ENCODE assay signal across 27 cellular contexts in genomic region chr9:16414451-16414850, GRCh38.
A peak's percentile ranks its signal among the peaks of the same experiment; 100 is the strongest.
DNase-seq lines count a peak whose midpoint lies in the region; ATAC-seq and TF ChIP-seq lines count a peak whose summit lies in the region.
"Had no signal": no experiment of that assay in that cellular context is flagged by ENCODE, and none has a peak within 500 bp of the region (broad histone marks: within the 10 kb centered on the region; RNA-seq: fewer than 3 reads in every experiment).

No MANE protein-coding gene starts in this region.

- H3K4me3 ChIP-seq in left ventricle myocardium inferior = no peak overlapping the region
- no peak overlapping the region for H3K4me3 ChIP-seq in RWPE2 (ENCODE audit: severe bottlenecking)
- no peak overlapping the region for H3K4me3 ChIP-seq in transverse colon
- H3K4me3 ChIP-seq: BLaER1 treated with 17β-estradiol and CSF1 and Interleukin-3, amounts not matched to agents 10 nM and 100 nM; GM12878; right atrium auricular region; upper lobe of left lung had no signal

- H3K27me3 Mint-ChIP-seq in stimulated activated memory B cell treated with anti-CD40 and anti-IgM and Interleukin-4, amounts not matched to agents 10 μg/mL and 1 μg/mL and 100 μg/mL, for 72 hours = no peaks in the 10 kb centered on the region
- no peaks in the 10 kb centered on the region for H3K27me3 Mint-ChIP-seq in activated CD8-positive, alpha-beta T cell treated with anti-CD3 and anti-CD28 coated beads for 36 hours

- WGBS in transverse colon (ENCODE audit: low coverage in 1 of 2), 2 donors = 50 to 55% methylated on average over 3 of the region's 3 CpGs

- H3K4me1 ChIP-seq in left ventricle myocardium inferior (peaks cover 14% of the 10 kb centered on the region), RWPE2 (ENCODE audit: insufficient read depth, poor library complexity, severe bottlenecking) (peaks cover 24% of the 10 kb centered on the region), transverse colon (peaks cover 3 to 24% (median 5%) of the 10 kb centered on the region in 4 donors)
- H3K4me1 ChIP-seq: parathyroid adenoma, right atrium auricular region had no signal

- TF ChIP-seq EP300 in transverse colon (IDR thresholded peaks at IDR 0.05; ENCODE audit: low read depth) = no peak

- H3K4me3 Mint-ChIP-seq in stimulated activated memory B cell treated with anti-CD40 and anti-IgM and Interleukin-4, amounts not matched to agents 10 μg/mL and 1 μg/mL and 100 μg/mL, for 72 hours = no peak overlapping the region
- H3K4me3 Mint-ChIP-seq in activated CD8-positive, alpha-beta T cell treated with anti-CD3 and anti-CD28 coated beads for 36 hours = no peak overlapping the region
- H3K4me3 Mint-ChIP-seq: activated naive CD8-positive, alpha-beta T cell treated with anti-CD3 and anti-CD28 coated beads, Interleukin-2, amount 10 ng/mL, durations not matched to agents 7 days and 5 days; stimulated activated effector memory CD8-positive, alpha-beta T cell treated with anti-CD3 and anti-CD28 coated beads, Interleukin-12 subunit alpha, Interleukin-12 subunit beta, amount 100 ng/mL, for 72 hours had no signal

- TF ChIP-seq CTCF in left ventricle myocardium inferior (IDR thresholded peaks at IDR 0.05; ENCODE audit: borderline replicate concordance) (no peak), RWPE2 (IDR thresholded peaks at IDR 0.05; ENCODE audit: poor library complexity, severe bottlenecking) (no peak), transverse colon (IDR thresholded peaks at IDR 0.05) (no peak)
- TF ChIP-seq CTCF in activated CD8-positive, alpha-beta T cell treated with anti-CD3 and anti-CD28 coated beads for 36 hours (IDR thresholded peaks at IDR 0.05) = no peak

- H3K9me3 ChIP-seq in left ventricle myocardium inferior (replicated peaks) (no peaks in the 10 kb centered on the region), RWPE2 (ENCODE audit: severe bottlenecking) (no peaks in the 10 kb centered on the region), transverse colon (no peaks in the 10 kb centered on the region)
- H3K9me3 ChIP-seq: right atrium auricular region, upper lobe of left lung had no signal

- H3K27ac ChIP-seq in left ventricle myocardium inferior (replicated peaks) (peak overlapping the region; percentile 65), RWPE2 (ENCODE audit: poor library complexity, severe bottlenecking) (no peak overlapping the region), epithelial cell of prostate (no peak overlapping the region), transverse colon (peak overlapping the region in 3 of 4 donors; percentile 10 to 54 (median 20))
- H3K27ac ChIP-seq: parathyroid adenoma, right atrium auricular region had no signal

- no peaks in the 10 kb centered on the region for H3K36me3 Mint-ChIP-seq in stimulated activated memory B cell treated with anti-CD40 and anti-IgM and Interleukin-4, amounts not matched to agents 10 μg/mL and 1 μg/mL and 100 μg/mL, for 72 hours
- no peaks in the 10 kb centered on the region for H3K36me3 Mint-ChIP-seq in activated CD8-positive, alpha-beta T cell treated with anti-CD3 and anti-CD28 coated beads for 36 hours (ENCODE audit: low read depth)
- H3K36me3 Mint-ChIP-seq: activated naive CD8-positive, alpha-beta T cell treated with anti-CD3 and anti-CD28 coated beads, Interleukin-2, amount 10 ng/mL, durations not matched to agents 7 days and 5 days; stimulated activated effector memory CD8-positive, alpha-beta T cell treated with anti-CD3 and anti-CD28 coated beads, Interleukin-12 subunit alpha, Interleukin-12 subunit beta, amount 100 ng/mL, for 72 hours had no signal

- H3K27me3 ChIP-seq in left ventricle myocardium inferior (ENCODE audit: low read depth) (peaks cover 37% of the 10 kb centered on the region), RWPE2 (ENCODE audit: insufficient read depth, poor library complexity, severe bottlenecking) (no peaks in the 10 kb centered on the region), transverse colon (no peaks in the 10 kb centered on the region)
- H3K27me3 ChIP-seq: BLaER1 treated with 17β-estradiol and CSF1 and Interleukin-3, amounts not matched to agents 10 nM and 100 nM; right atrium auricular region; upper lobe of left lung had no signal

- intact Hi-C loops in left ventricle myocardium inferior (cut with micrococcal nuclease) = no loop called here
- intact Hi-C loops in cardiac septum (cut with DNase I) = no loop called here
- intact Hi-C loops in transverse colon (cut with DNase I; ENCODE audit: low total_unique reads) = no loop called here
- intact Hi-C loops in activated CD8-positive, alpha-beta T cell treated with anti-CD3 and anti-CD28 coated beads for 36 hours (cut with micrococcal nuclease) = no loop called here

- TF ChIP-seq POLR2A in transverse colon (IDR thresholded peaks at IDR 0.05) = no peak

- ATAC-seq in RWPE2 (ENCODE audit: low read depth) = peak; percentile 49; the same call in 2 of the 3 replicates
- ATAC-seq in stimulated activated memory B cell treated with anti-CD40 and anti-IgM and Interleukin-4, amounts not matched to agents 10 μg/mL and 1 μg/mL and 100 μg/mL, for 72 hours = no peak
- no peak for ATAC-seq in activated CD8-positive, alpha-beta T cell treated with anti-CD3 and anti-CD28 coated beads for 36 hours
- ATAC-seq: GM12878; stimulated activated effector memory CD8-positive, alpha-beta T cell treated with anti-CD3 and anti-CD28 coated beads, Interleukin-12 subunit alpha, Interleukin-12 subunit beta, amount 100 ng/mL, for 72 hours had no signal

- H3K27ac Mint-ChIP-seq in stimulated activated memory B cell treated with anti-CD40 and anti-IgM and Interleukin-4, amounts not matched to agents 10 μg/mL and 1 μg/mL and 100 μg/mL, for 72 hours = no peak overlapping the region
- no peak overlapping the region for H3K27ac Mint-ChIP-seq in activated CD8-positive, alpha-beta T cell treated with anti-CD3 and anti-CD28 coated beads for 36 hours
- H3K27ac Mint-ChIP-seq: activated naive CD8-positive, alpha-beta T cell treated with anti-CD3 and anti-CD28 coated beads, Interleukin-2, amount 10 ng/mL, durations not matched to agents 7 days and 5 days; stimulated activated effector memory CD8-positive, alpha-beta T cell treated with anti-CD3 and anti-CD28 coated beads, Interleukin-12 subunit alpha, Interleukin-12 subunit beta, amount 100 ng/mL, for 72 hours had no signal

- no peaks in the 10 kb centered on the region for H3K4me1 Mint-ChIP-seq in stimulated activated memory B cell treated with anti-CD40 and anti-IgM and Interleukin-4, amounts not matched to agents 10 μg/mL and 1 μg/mL and 100 μg/mL, for 72 hours
- H3K4me1 Mint-ChIP-seq in activated CD8-positive, alpha-beta T cell treated with anti-CD3 and anti-CD28 coated beads for 36 hours (ENCODE audit: low read depth) = no peaks in the 10 kb centered on the region
- H3K4me1 Mint-ChIP-seq: activated naive CD8-positive, alpha-beta T cell treated with anti-CD3 and anti-CD28 coated beads, Interleukin-2, amount 10 ng/mL, durations not matched to agents 7 days and 5 days; stimulated activated effector memory CD8-positive, alpha-beta T cell treated with anti-CD3 and anti-CD28 coated beads, Interleukin-12 subunit alpha, Interleukin-12 subunit beta, amount 100 ng/mL, for 72 hours had no signal

- H3K9me3 Mint-ChIP-seq in stimulated activated memory B cell treated with anti-CD40 and anti-IgM and Interleukin-4, amounts not matched to agents 10 μg/mL and 1 μg/mL and 100 μg/mL, for 72 hours = peaks cover 3% of the 10 kb centered on the region
- H3K9me3 Mint-ChIP-seq in activated CD8-positive, alpha-beta T cell treated with anti-CD3 and anti-CD28 coated beads for 36 hours = no peaks in the 10 kb centered on the region
- H3K9me3 Mint-ChIP-seq: activated naive CD8-positive, alpha-beta T cell treated with anti-CD3 and anti-CD28 coated beads, Interleukin-2, amount 10 ng/mL, durations not matched to agents 7 days and 5 days had no signal

- POLR2A ChIA-PET in activated CD8-positive, alpha-beta T cell treated with anti-CD3 and anti-CD28 coated beads for 36 hours (lab: Charles Lee) = interaction anchor here (0.6 kb wide), 1 partner anchor 8 kb away, joined by 3 read pairs; no protein-coding TSS in a partner anchor

- DNase-seq in left ventricle myocardium inferior = no peak
- DNase-seq in cardiac septum (ENCODE audit: low spot score) = no peak
- no peak for DNase-seq in RWPE2 (ENCODE audit: low spot score)
- peak; percentile 61 for DNase-seq in epithelial cell of prostate (ENCODE audit: low read depth, low spot score)
- DNase-seq in transverse colon = no peak
- no peak for DNase-seq in SIG-M5 (lab: John Stamatoyannopoulos, UW)
- no peak for DNase-seq in activated CD8-positive, alpha-beta T cell treated with anti-CD3 and anti-CD28 coated beads for 36 hours
- DNase-seq: ACHN; activated CD4-positive, alpha-beta T cell treated with anti-CD3 and anti-CD28 coated beads for 4 hours; activated gamma-delta T cell; activated naive CD8-positive, alpha-beta T cell treated with anti-CD3 and anti-CD28 coated beads, Interleukin-2, amount 10 ng/mL, durations not matched to agents 7 days and 5 days; activated T-cell treated with anti-CD3 and anti-CD28 coated beads, Interleukin-2, amount 50 U/mL, for 1 hour; COR-L47; GOT3; head of caudate nucleus; kidney glomerular epithelial cell; NCI-H1694; NCI-H524 treated with DMSO at 0.1 percent for 48 hours; stimulated activated CD4-positive, alpha-beta T cell treated with anti-CD3 and anti-CD28 coated beads, Interleukin-4, amount 100 ng/mL, for 24 hours; substantia nigra; upper lobe of left lung had no signal

- in situ Hi-C loops in transverse colon (cut with MboI; ENCODE audit: low pct_ligation_motif_present in 1 of 4, low pct_unique_long_range_greater_than_20kb in 1 of 4, low sequenced_read_pairs in 3 of 4) = no loop called here

- H3K36me3 ChIP-seq in left ventricle myocardium inferior (no peaks in the 10 kb centered on the region), RWPE2 (ENCODE audit: low read depth) (no peaks in the 10 kb centered on the region), transverse colon (no peaks in the 10 kb centered on the region)
- H3K36me3 ChIP-seq: right atrium auricular region, upper lobe of left lung had no signal

- CTCF ChIA-PET in activated CD8-positive, alpha-beta T cell treated with anti-CD3 and anti-CD28 coated beads for 36 hours (lab: Charles Lee) = no interaction called here

Comparison
In these comparisons a context has a peak if more than half of its experiments do, and no peak if none do; other contexts are left out.
1. H3K27ac ChIP-seq: peak in left ventricle myocardium inferior (single experiment) and transverse colon (3 of 4); none in RWPE2 (single experiment) and epithelial cell of prostate (single experiment).